15 cellular contexts compared by ENCODE assay signal in genomic region chr1:247114351-247115140, GRCh38.
"Had no signal": no experiment of that assay in that cellular context is flagged by ENCODE, and none has a peak within 500 bp of the region (broad histone marks: within the 10 kb centered on the region; RNA-seq: fewer than 3 reads in every experiment).

No MANE protein-coding gene starts in this region.

- H3K27ac ChIP-seq: adrenal gland, left lung, right atrium auricular region, upper lobe of left lung had no signal

- H3K27me3 ChIP-seq: adrenal gland, right atrium auricular region, upper lobe of left lung had no signal

- H3K4me2 ChIP-seq: smooth muscle cell had no signal

- H3K27ac Mint-ChIP-seq: activated naive CD4-positive, alpha-beta T cell treated with anti-CD3 and anti-CD28 coated beads, Interleukin-2, amount 10 ng/mL, durations not matched to agents 7 days and 5 days; stimulated activated naive B cell treated with anti-CD40 and anti-IgM and Interleukin-4, amounts not matched to agents 10 μg/mL and 1 μg/mL and 100 μg/mL, for 72 hours had no signal

- H3K4me3 Mint-ChIP-seq: activated naive CD4-positive, alpha-beta T cell treated with anti-CD3 and anti-CD28 coated beads, Interleukin-2, amount 10 ng/mL, durations not matched to agents 7 days and 5 days; stimulated activated naive B cell treated with anti-CD40 and anti-IgM and Interleukin-4, amounts not matched to agents 10 μg/mL and 1 μg/mL and 100 μg/mL, for 72 hours had no signal

- H3K4me3 ChIP-seq: adrenal gland, left lung, right atrium auricular region, smooth muscle cell, upper lobe of left lung had no signal

- H3K9me3 ChIP-seq: adrenal gland, left lung, right atrium auricular region, upper lobe of left lung had no signal

- H3K36me3 ChIP-seq: adrenal gland, left lung, right atrium auricular region, upper lobe of left lung had no signal

- DNase-seq: activated CD4-positive, alpha-beta T cell treated with anti-CD3 and anti-CD28 coated beads, Interleukin-2, amount 50 U/mL, for 48 hours; activated CD4-positive, CD25-positive, alpha-beta regulatory T cell treated with anti-CD3 and anti-CD28 coated beads, Interleukin-2, amount 50 U/mL, for 72 hours; activated CD8-positive, alpha-beta memory T cell treated with anti-CD3 and anti-CD28 coated beads, Interleukin-2, amount 50 U/mL, for 4 hours; activated naive CD4-positive, alpha-beta T cell treated with anti-CD3 and anti-CD28 coated beads, Interleukin-2, amount 10 ng/mL, durations not matched to agents 7 days and 5 days; adrenal gland; caudate nucleus; effector memory CD4-positive, alpha-beta T cell; left lung; posterior cingulate gyrus; stimulated activated naive B cell treated with anti-CD40 and anti-IgM and Interleukin-4, amounts not matched to agents 10 μg/mL and 1 μg/mL and 100 μg/mL, for 72 hours; SW 1271; T-helper 9 cell had no signal
